In genomic region chr3:58161435-58162398, GRCh38 we compare ENCODE assay signal across 8 cellular contexts. TPM values are rescaled to one million over a fixed set of nuclear protein-coding genes. Genes with fewer than 3 reads are reported as not detected.
DNase-seq lines count a peak whose midpoint lies in the region; ATAC-seq lines count a peak whose summit lies in the region.

No MANE protein-coding gene starts in this region.

- intact Hi-C loops in sciatic nerve (cut with DNase I) = no loop called here

- in situ Hi-C loops in GM23248 (cut with MboI) = no loop called here

- no peaks in the 10 kb centered on the region for H3K79me2 ChIP-seq in GM23248 (ENCODE audit: insufficient read depth)

- H2AFZ ChIP-seq in GM23248 = no peak overlapping the region

- H3K27ac ChIP-seq in GM23248 (peak overlapping the region; percentile 15), SJSA1 (peak overlapping the region; percentile 50)

- H3K36me3 ChIP-seq in GM23248 (ENCODE audit: low read depth) = peaks cover 68% of the 10 kb centered on the region
- peaks cover 82% of the 10 kb centered on the region for H3K36me3 ChIP-seq in SJSA1

- H3K9me2 ChIP-seq in GM23248 (ENCODE audit: insufficient read depth) = no peaks in the 10 kb centered on the region

- H3K9ac ChIP-seq in GM23248 = no peak overlapping the region

- ATAC-seq in sciatic nerve (peak; percentile 16), HG02571 (IDR thresholded peaks at IDR 0.05; ENCODE audit: unreplicated experiment) (no peak), HG03045 (IDR thresholded peaks at IDR 0.05; ENCODE audit: unreplicated experiment) (no peak), HG03442 (IDR thresholded peaks at IDR 0.05; ENCODE audit: unreplicated experiment) (no peak)

- peaks cover 43% of the 10 kb centered on the region for H3F3A ChIP-seq in GM23248 (ENCODE audit: insufficient read depth)

- H3K4me3 ChIP-seq in GM23248 (no peak overlapping the region), SJSA1 (no peak overlapping the region)

- H3K4me1 ChIP-seq in GM23248 (ENCODE audit: insufficient read depth) (peaks cover 11% of the 10 kb centered on the region), SJSA1 (replicated peaks) (peaks cover 68% of the 10 kb centered on the region)

- 65 to 72% methylated on average over 11 of the region's 11 CpGs for WGBS in GM23248 (ENCODE audit: low coverage in 1 of 2, low lambda C conversion rate in 2 of 2, missing lambda C conversion rate in 2 of 2), 2 experiments

- no peaks in the 10 kb centered on the region for H3K27me3 ChIP-seq in GM23248 (replicated peaks; ENCODE audit: insufficient read depth)
- H3K27me3 ChIP-seq in SJSA1 (replicated peaks) = no peaks in the 10 kb centered on the region

- no peak overlapping the region for H3K4me2 ChIP-seq in GM23248 (ENCODE audit: unreplicated experiment)

- DNase-seq in GM23248 = peak; percentile 90
- DNase-seq in SJSA1 (ENCODE audit: low read depth in 1 of 2, low spot score in 2 of 2) = peak; percentile 94 to 95
- DNase-seq in fibroblast of the conjunctiva (ENCODE audit: low read depth) = peak; percentile 77
- DNase-seq in sciatic nerve (ENCODE audit: low spot score) = peak; percentile 89
- no peak for DNase-seq in hypothalamus (lab: John Stamatoyannopoulos, UW)

- H3K9me3 ChIP-seq in GM23248 (ENCODE audit: low read depth) (no peaks in the 10 kb centered on the region), SJSA1 (replicated peaks) (no peaks in the 10 kb centered on the region)

- no peaks in the 10 kb centered on the region for H4K20me1 ChIP-seq in GM23248 (ENCODE audit: insufficient read depth)

RNA-seq across cellular contexts. Expression of gene DNASE1L3, which starts 49.1 kb away (rescaled TPM):
- not detected in 2 replicates for total RNA-seq in GM23248 (2014; rRNA removed; shearing (Covaris generic))
- polyA plus RNA-seq in GM23248 (2016; fragmentation: Nextera tagmentation; extraction: Ambion mirVana) = not detected in 2 replicates
- not detected in 2 replicates for total RNA-seq in SJSA1 (2014; rRNA removed; shearing (Covaris generic))
- 2.0 TPM for total RNA-seq in sciatic nerve

Comparison
In these comparisons a context has a peak if more than half of its experiments do, and no peak if none do; other contexts are left out.
1. DNase-seq: peak in GM23248 (single experiment), SJSA1 (2 of 2), fibroblast of the conjunctiva (single experiment) and sciatic nerve (single experiment); none in hypothalamus (0 of 51).